ENCODE assay signal across 1 cellular context in genomic region chr17:82328994-82329507, GRCh38.
A peak's percentile ranks its signal among the peaks of the same experiment; 100 is the strongest.
TF ChIP-seq lines count a peak whose summit lies in the region.

No MANE protein-coding gene starts in this region.

TF ChIP-seq in HepG2, 621 proteins besides CTCF, POLR2A, EP300 and RAD21:
- TF ChIP-seq ZNF768 (CRISPR knock-in tag; IDR thresholded peaks at IDR 0.05) (peak; percentile 28; the same call in 1 of the 2 replicates), ZSCAN22 (CRISPR knock-in tag; IDR thresholded peaks at IDR 0.05) (no peak), ZNF280B (CRISPR knock-in tag; IDR thresholded peaks at IDR 0.05; ENCODE audit: borderline replicate concordance) (0 out of 2 replicates have a peak, but pooled peaks have one; percentile 17), DZIP1 (CRISPR knock-in tag; IDR thresholded peaks at IDR 0.05) (0 out of 2 replicates have a peak, but pooled peaks have one; percentile 81), RELA (CRISPR knock-in tag; IDR thresholded peaks at IDR 0.05) (0 out of 2 replicates have a peak, but pooled peaks have one; percentile 17), TOPORS (CRISPR knock-in tag; IDR thresholded peaks at IDR 0.05) (0 out of 2 replicates have a peak, but pooled peaks have one; percentile 4), ZNF274 (CRISPR knock-in tag; IDR thresholded peaks at IDR 0.05) (0 out of 2 replicates have a peak, but pooled peaks have one; percentile 22), ZNF333 (CRISPR knock-in tag; IDR thresholded peaks at IDR 0.05; ENCODE audit: borderline replicate concordance) (peak; percentile 86; the same call in 1 of the 2 replicates), TEF (CRISPR knock-in tag; IDR thresholded peaks at IDR 0.05) (no peak), ZNF121 (CRISPR knock-in tag; IDR thresholded peaks at IDR 0.05) (no peak), HMG20B (CRISPR knock-in tag; conservative IDR thresholded peaks at IDR 0.05) (no peak), ZNF800 (CRISPR knock-in tag; IDR thresholded peaks at IDR 0.05) (0 out of 2 replicates have a peak, but pooled peaks have one; percentile 7), HHEX (CRISPR knock-in tag; IDR thresholded peaks at IDR 0.05) (0 out of 2 replicates have a peak, but pooled peaks have one; percentile 23), AGO2 (optimal IDR thresholded peaks at IDR 0.05; ENCODE audit: low read depth, low read length) (peak; percentile 5), ZNF17 (CRISPR knock-in tag; IDR thresholded peaks at IDR 0.05) (no peak), KDM5B (CRISPR knock-in tag; IDR thresholded peaks at IDR 0.05; ENCODE audit: borderline replicate concordance) (peak; percentile 16; the same call in 1 of the 2 replicates), ZNF747 (CRISPR knock-in tag; IDR thresholded peaks at IDR 0.05; ENCODE audit: borderline replicate concordance) (no peak), SIN3B (IDR thresholded peaks at IDR 0.05; ENCODE audit: low read length) (0 out of 2 replicates have a peak, but pooled peaks have one; percentile 18), NFAT5 (CRISPR knock-in tag; IDR thresholded peaks at IDR 0.05) (0 out of 2 replicates have a peak, but pooled peaks have one; percentile 33), ZNF235 (CRISPR knock-in tag; IDR thresholded peaks at IDR 0.05; ENCODE audit: borderline replicate concordance) (0 out of 2 replicates have a peak, but pooled peaks have one; percentile 1), IRF1 (CRISPR knock-in tag; IDR thresholded peaks at IDR 0.05; ENCODE audit: low read depth) (no peak), ZNF501 (CRISPR knock-in tag; IDR thresholded peaks at IDR 0.05) (peak; percentile 2; the same call in 1 of the 2 replicates), ZBTB10 (CRISPR knock-in tag; IDR thresholded peaks at IDR 0.05; ENCODE audit: borderline replicate concordance) (no peak), TEAD3 (CRISPR knock-in tag; optimal IDR thresholded peaks at IDR 0.05; ENCODE audit: borderline replicate concordance) (peak; percentile 17), MXD1 (CRISPR knock-in tag; IDR thresholded peaks at IDR 0.05) (peak; percentile 37; the same call in 1 of the 2 replicates), ZNF225 (CRISPR knock-in tag; IDR thresholded peaks at IDR 0.05) (0 out of 2 replicates have a peak, but pooled peaks have one; percentile 14), ZNF546 (CRISPR knock-in tag; conservative IDR thresholded peaks at IDR 0.05) (0 out of 2 replicates have a peak, but pooled peaks have one; percentile 0), DNMT1 (CRISPR knock-in tag; IDR thresholded peaks at IDR 0.05) (0 out of 2 replicates have a peak, but pooled peaks have one; percentile 48), ZNF562 (CRISPR knock-in tag; IDR thresholded peaks at IDR 0.05; ENCODE audit: borderline replicate concordance) (no peak), ZNF329 (CRISPR knock-in tag; IDR thresholded peaks at IDR 0.05; ENCODE audit: low read depth) (peak; percentile 2; the same call in 1 of the 2 replicates), ZNF549 (CRISPR knock-in tag; IDR thresholded peaks at IDR 0.05) (0 out of 2 replicates have a peak, but pooled peaks have one; percentile 2), EEA1 (CRISPR knock-in tag; IDR thresholded peaks at IDR 0.05; ENCODE audit: borderline replicate concordance) (peak; percentile 36; the same call in 1 of the 2 replicates), RARG (CRISPR knock-in tag; IDR thresholded peaks at IDR 0.05; ENCODE audit: low read depth) (no peak), NKX3-1 (CRISPR knock-in tag; IDR thresholded peaks at IDR 0.05) (0 out of 2 replicates have a peak, but pooled peaks have one; percentile 8), SMAD1 (CRISPR knock-in tag; IDR thresholded peaks at IDR 0.05; ENCODE audit: borderline replicate concordance, low read depth) (0 out of 2 replicates have a peak, but pooled peaks have one; percentile 3), ZNF674 (CRISPR knock-in tag; IDR thresholded peaks at IDR 0.05; ENCODE audit: low read depth) (0 out of 2 replicates have a peak, but pooled peaks have one; percentile 14), ZC3H4 (CRISPR knock-in tag; IDR thresholded peaks at IDR 0.05; ENCODE audit: borderline replicate concordance) (peak; percentile 72; the same call in 1 of the 2 replicates), ZIK1 (CRISPR knock-in tag; IDR thresholded peaks at IDR 0.05; ENCODE audit: borderline replicate concordance, low read depth) (no peak), ZNF383 (CRISPR knock-in tag; IDR thresholded peaks at IDR 0.05; ENCODE audit: borderline replicate concordance) (0 out of 2 replicates have a peak, but pooled peaks have one; percentile 5), ZNF382 (CRISPR knock-in tag; IDR thresholded peaks at IDR 0.05; ENCODE audit: borderline replicate concordance) (no peak), SP4 (CRISPR knock-in tag; IDR thresholded peaks at IDR 0.05) (peak; percentile 2; the same call in 1 of the 2 replicates), ZNF572 (CRISPR knock-in tag; IDR thresholded peaks at IDR 0.05) (0 out of 2 replicates have a peak, but pooled peaks have one; percentile 12)
